12 cellular contexts compared by ENCODE assay signal in the genomic region with DNA sequence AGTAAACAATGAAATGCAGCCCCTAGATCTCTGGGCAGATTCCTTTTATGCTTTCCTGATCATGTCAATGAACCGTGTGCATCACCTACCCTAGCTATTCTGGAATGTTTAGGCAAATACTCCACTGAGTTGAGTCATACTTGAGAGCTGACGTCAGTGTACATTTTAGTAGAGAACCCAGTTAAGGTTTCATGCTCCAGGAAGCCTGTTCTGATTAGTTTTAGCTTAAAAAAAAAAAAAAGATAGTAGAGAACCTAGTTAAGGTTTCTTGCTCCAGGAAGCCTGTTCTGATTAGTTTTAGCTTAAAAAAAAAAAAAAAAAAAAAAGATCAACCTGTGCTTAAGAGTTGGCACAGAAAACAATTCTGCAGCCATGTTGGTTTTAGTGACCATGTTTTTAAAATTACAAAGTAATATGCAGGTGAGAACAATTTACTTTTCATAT. TPM values are rescaled to one million over a fixed set of nuclear protein-coding genes. Genes with fewer than 3 reads are reported as not detected.
DNase-seq lines count a peak whose midpoint lies in the region; ATAC-seq and TF ChIP-seq lines count a peak whose summit lies in the region.
"Had no signal": no experiment of that assay in that cellular context is flagged by ENCODE, and none has a peak within 500 bp of the region (broad histone marks: within the 10 kb centered on the region; RNA-seq: fewer than 3 reads in every experiment).

No MANE protein-coding gene starts in this region.

- DNase-seq in NCI-H510A treated with DMSO at 0.1 percent for 48 hours (lab: John Stamatoyannopoulos, UW) (peak; percentile 19), NCI-H510A (lab: John Stamatoyannopoulos, UW) (no peak), astrocyte of the hippocampus (ENCODE audit: low read depth, low spot score) (peak; percentile 89), kidney tubule cell (ENCODE audit: low spot score) (peak; percentile 97), upper lobe of left lung (peak in 1 of 2 donors; percentile 26), putamen (ENCODE audit: low spot score) (no peak), NCI-H345 (lab: John Stamatoyannopoulos, UW) (no peak)
- DNase-seq: activated naive CD4-positive, alpha-beta T cell treated with anti-CD3 and anti-CD28 coated beads, Interleukin-2, amount 10 ng/mL, durations not matched to agents 7 days and 5 days; NCI-H1694; right cardiac atrium had no signal

- H3K9me3 ChIP-seq in upper lobe of left lung = no peaks in the 10 kb centered on the region

- peak in 1 of 2 donors; percentile 73 for ATAC-seq in upper lobe of left lung (ENCODE audit: low FRiP score in 2 of 2)
- ATAC-seq in GM21529 (IDR thresholded peaks at IDR 0.05; ENCODE audit: unreplicated experiment) = no peak
- ATAC-seq: stimulated activated effector memory CD8-positive, alpha-beta T cell treated with anti-CD3 and anti-CD28 coated beads, Interleukin-12 subunit alpha, Interleukin-12 subunit beta, amount 100 ng/mL, for 72 hours had no signal

- WGBS in upper lobe of left lung, 2 donors = 25 to 32% methylated on average over 2 of the region's 2 CpGs

- no peak for TF ChIP-seq CTCF in upper lobe of left lung (IDR thresholded peaks at IDR 0.05)

- no peaks in the 10 kb centered on the region for H3K27me3 ChIP-seq in upper lobe of left lung

- peaks cover 2 to 22% (median 13%) of the 10 kb centered on the region in 4 donors for H3K4me1 ChIP-seq in upper lobe of left lung

- peak in 1 of 4 donors; percentile 59 for TF ChIP-seq EP300 in upper lobe of left lung (IDR thresholded peaks at IDR 0.05)

- no peak for TF ChIP-seq POLR2A in upper lobe of left lung (IDR thresholded peaks at IDR 0.05)

- H3K4me3 ChIP-seq in upper lobe of left lung = no peak overlapping the region

- H3K27ac ChIP-seq in upper lobe of left lung = peak overlapping the region; percentile 61 to 72 (median 66)

- no peaks in the 10 kb centered on the region for H3K36me3 ChIP-seq in upper lobe of left lung

RNA-seq across cellular contexts. Expression of gene MCU, which starts 3.7 kb away (rescaled TPM):
- total RNA-seq in upper lobe of left lung = 10 to 100 TPM; 28.2 to 50.5 (median 32.1) TPM

Comparison
In these comparisons a context has a peak if more than half of its experiments do, and no peak if none do; other contexts are left out.
1. DNase-seq: peak in NCI-H510A treated with DMSO at 0.1 percent for 48 hours (single experiment), astrocyte of the hippocampus (single experiment) and kidney tubule cell (single experiment); none in NCI-H510A (single experiment), putamen (single experiment) and NCI-H345 (single experiment).